Comparison of ENCODE assay signal across 8 cellular contexts in the genomic region with DNA sequence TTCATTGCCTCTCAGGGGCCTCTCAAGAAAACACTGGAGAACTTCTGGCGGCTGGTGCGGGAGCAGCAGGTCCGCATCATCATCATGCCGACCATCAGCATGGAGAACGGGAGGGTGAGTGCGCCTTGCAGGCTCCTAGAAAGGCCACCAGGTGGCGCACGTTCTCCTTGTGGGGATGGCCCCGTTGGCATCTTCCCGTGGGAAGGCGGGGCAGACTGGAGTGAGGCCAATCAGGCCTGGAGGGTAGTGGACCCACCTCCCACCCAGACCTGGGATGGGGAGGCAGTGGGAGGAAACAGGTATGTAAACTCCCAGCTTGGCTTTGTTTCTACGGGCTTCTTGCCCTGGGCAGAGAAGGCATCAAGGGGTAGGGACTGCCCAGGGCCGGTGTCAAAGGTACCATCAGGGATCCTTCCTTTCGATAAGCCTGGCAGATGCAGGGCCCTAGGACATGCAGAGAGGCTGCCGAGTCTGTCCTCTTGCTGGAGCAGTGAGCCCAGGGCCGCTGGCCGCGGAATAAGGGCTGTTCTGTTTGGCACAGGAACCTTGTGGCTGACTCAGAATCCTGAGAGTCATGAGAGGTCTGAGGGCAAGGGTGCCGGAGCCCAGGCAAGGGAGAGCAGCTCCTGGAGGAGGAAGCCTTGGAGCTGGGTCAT. TPM values are rescaled to one million over a fixed set of nuclear protein-coding genes. Genes with fewer than 3 reads are reported as not detected.
DNase-seq lines count a peak whose midpoint lies in the region; ATAC-seq and TF ChIP-seq lines count a peak whose summit lies in the region.

No MANE protein-coding gene starts in this region.

- H3K27ac Mint-ChIP-seq in CD4-positive, alpha-beta memory T cell, result peak overlapping the region in 4 of 7 donors; percentile 2 to 76 (median 9)

- H3K9me3 Mint-ChIP-seq in CD4-positive, alpha-beta memory T cell, result peaks cover 0 to 5% (median 3%) of the 10 kb centered on the region in 8 donors

- no peaks in the 10 kb centered on the region for H3K9me3 ChIP-seq in CD4-positive, alpha-beta memory T cell (ENCODE audit: control insufficient read depth in 1 of 2, low read length in 2 of 2)
- H3K9me3 ChIP-seq in neutrophil, result no peaks in the 10 kb centered on the region

- POLR2A ChIA-PET in CD4-positive, alpha-beta memory T cell (lab: Charles Lee; ENCODE audit: partially characterized antibody), result no interaction called here

- CTCF ChIA-PET in CD4-positive, alpha-beta memory T cell (lab: Charles Lee; ENCODE audit: partially characterized antibody), result interaction anchor here (0.7 to 2.4 kb wide), 7 partner anchors 9 to 655 kb away, joined by 3 to 9 read pairs (median 3); no protein-coding TSS in a partner anchor

- H3K27me3 ChIP-seq in CD4-positive, alpha-beta memory T cell (ENCODE audit: insufficient read depth, low read length), result no peaks in the 10 kb centered on the region
- peaks cover 34% of the 10 kb centered on the region for H3K27me3 ChIP-seq in neutrophil

- H3K36me3 ChIP-seq in CD4-positive, alpha-beta memory T cell (ENCODE audit: insufficient read depth, low read length), result no peaks in the 10 kb centered on the region
- H3K36me3 ChIP-seq in neutrophil, result no peaks in the 10 kb centered on the region

- peak; percentile 63 to 70 (median 64) for DNase-seq in CD4-positive, alpha-beta memory T cell
- peak; percentile 76 for DNase-seq in LHCN-M2 (ENCODE audit: low read depth)
- DNase-seq in SHP77 (lab: John Stamatoyannopoulos, UW), result peak; percentile 63 to 73
- peak; percentile 43 to 54 for DNase-seq in activated T-helper 1 cell treated with anti-CD3 and anti-CD28 coated beads, Interleukin-2, amount 50 U/mL, for 16 hours (ENCODE audit: low read depth in 1 of 2, low spot score in 1 of 2)
- peak; percentile 71 to 88 for DNase-seq in foreskin fibroblast
- DNase-seq in superior temporal gyrus (ENCODE audit: extremely low spot score), result peak; percentile 86

- TF ChIP-seq CTCF in foreskin fibroblast (IDR thresholded peaks at IDR 0.05; ENCODE audit: low read depth, low read length) (peak; percentile 97), neutrophil (IDR thresholded peaks at IDR 0.05) (peak; percentile 95)

- intact Hi-C loops in CD4-positive, alpha-beta memory T cell (cut with micrococcal nuclease), result loop anchor here (1.0 to 10.0 kb wide), 2 partner anchors 500 to 1219 kb away; no protein-coding TSS in a partner anchor

- peak overlapping the region in 1 of 2 donors; percentile 13 for H3K4me3 ChIP-seq in CD4-positive, alpha-beta memory T cell (ENCODE audit: low read length in 2 of 2)
- H3K4me3 ChIP-seq in foreskin fibroblast (ENCODE audit: low read depth in 1 of 2, low read length in 2 of 2) (peak overlapping the region; percentile 5 to 9), neutrophil (ENCODE audit: low read depth in 1 of 2, low read length in 1 of 2) (peak overlapping the region in 1 of 2 experiments; percentile 22)

- peak; percentile 72 for ATAC-seq in GM21367 (IDR thresholded peaks at IDR 0.05; ENCODE audit: unreplicated experiment)

- peaks cover 6 to 13% (median 9%) of the 10 kb centered on the region in 4 donors for H3K4me1 Mint-ChIP-seq in CD4-positive, alpha-beta memory T cell

- peak overlapping the region; percentile 25 to 76 (median 57) for H3K4me3 Mint-ChIP-seq in CD4-positive, alpha-beta memory T cell

- no peak overlapping the region for H3K27ac ChIP-seq in CD4-positive, alpha-beta memory T cell (ENCODE audit: low read depth, low read length)
- H3K27ac ChIP-seq in neutrophil, result no peak overlapping the region

- peaks cover 8 to 26% of the 10 kb centered on the region in 2 donors for H3K27me3 Mint-ChIP-seq in CD4-positive, alpha-beta memory T cell

- no peaks in the 10 kb centered on the region for H3K36me3 Mint-ChIP-seq in CD4-positive, alpha-beta memory T cell

- H3K4me1 ChIP-seq in CD4-positive, alpha-beta memory T cell (ENCODE audit: insufficient read depth, low read length), result peaks cover 9% of the 10 kb centered on the region
- H3K4me1 ChIP-seq in neutrophil (ENCODE audit: control insufficient read depth in 1 of 2, insufficient read depth in 1 of 2, low read depth in 1 of 2, low read length in 1 of 2), result peaks cover 6 to 14% of the 10 kb centered on the region in 2 experiments

RNA-seq across cellular contexts. Expression of gene SPTLC1, which starts 18.9 kb away (rescaled TPM):
- total RNA-seq in CD4-positive, alpha-beta memory T cell, result 10 to 100 TPM; 56.8 to 57.9 TPM
- polyA plus RNA-seq in CD4-positive, alpha-beta memory T cell, result 10 to 100 TPM; 45.6 to 56.8 TPM
- 94.8 and 96.6 TPM in 2 replicates for total RNA-seq in LHCN-M2 (2014; rRNA removed)
- polyA plus RNA-seq in LHCN-M2 (2012), result 31.9 TPM
